16 cellular contexts compared by ENCODE assay signal in the genomic region with DNA sequence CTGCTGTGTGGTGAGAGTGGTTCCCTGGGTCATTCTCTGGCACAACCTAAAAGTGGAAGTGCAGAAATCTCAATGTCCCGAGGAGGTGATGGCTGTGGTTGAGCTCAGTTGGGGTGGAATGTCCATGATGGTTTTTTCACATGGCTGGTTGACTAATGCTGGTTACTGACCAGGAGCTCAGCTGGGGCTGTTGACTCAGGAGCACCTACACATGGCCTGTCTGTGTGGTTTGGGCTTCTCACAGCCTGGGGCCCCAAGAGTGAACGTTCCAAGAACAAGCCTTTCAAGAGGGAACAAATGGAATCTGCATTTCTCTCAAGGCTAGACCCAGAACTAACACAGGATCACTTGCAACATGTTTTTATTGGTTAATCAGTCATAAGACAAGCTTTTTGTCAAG. TPM values are rescaled to one million over a fixed set of nuclear protein-coding genes. Genes with fewer than 3 reads are reported as not detected.
DNase-seq lines count a peak whose midpoint lies in the region; ATAC-seq, FAIRE-seq and TF ChIP-seq lines count a peak whose summit lies in the region.
"Had no signal": no experiment of that assay in that cellular context is flagged by ENCODE, and none has a peak within 500 bp of the region (broad histone marks: within the 10 kb centered on the region; RNA-seq: fewer than 3 reads in every experiment).

No MANE protein-coding gene starts in this region.

- TF ChIP-seq EP300 in HepG2 (IDR thresholded peaks at IDR 0.05; ENCODE audit: low read depth in 2 of 2, low read length in 2 of 2) (0 out of 4 replicates have a peak, but pooled peaks of 1 of the 2 experiments have one; percentile 9), HepG2 (CRISPR knock-in tag; IDR thresholded peaks at IDR 0.05; ENCODE audit: borderline replicate concordance) (no peak), sigmoid colon (IDR thresholded peaks at IDR 0.05) (no peak), ovary (IDR thresholded peaks at IDR 0.05) (no peak)

- ATAC-seq in HepG2 (peak; percentile 18), right lobe of liver (no peak), left lobe of liver (no peak)
- ATAC-seq: stimulated activated memory B cell treated with anti-CD40 and anti-IgM and Interleukin-4, amounts not matched to agents 10 μg/mL and 1 μg/mL and 100 μg/mL, for 72 hours had no signal

- no peaks in the 10 kb centered on the region for H3K27me3 Mint-ChIP-seq in MCF 10A (ENCODE audit: insufficient read depth, unreplicated experiment)

- peak overlapping the region; percentile 27 for H3K27ac ChIP-seq in HepG2 (ENCODE audit: extremely low read length, insufficient read depth, low read length)
- H3K27ac ChIP-seq in right lobe of liver = no peak overlapping the region
- H3K27ac ChIP-seq in mesodermal cell (ENCODE audit: low read depth, low read length, severe bottlenecking) = peak overlapping the region; percentile 53
- H3K27ac ChIP-seq in sigmoid colon = no peak overlapping the region
- H3K27ac ChIP-seq in ovary = no peak overlapping the region

- H3K9me3 ChIP-seq in HepG2 (ENCODE audit: low read length) (no peaks in the 10 kb centered on the region), right lobe of liver (no peaks in the 10 kb centered on the region), mesodermal cell (ENCODE audit: control insufficient read depth, low read length) (no peaks in the 10 kb centered on the region), sigmoid colon (no peaks in the 10 kb centered on the region), ovary (no peaks in the 10 kb centered on the region)

- peak; percentile 64 for FAIRE-seq in HepG2 (lab: Jason Lieb, UNC)

- H3K4me3 ChIP-seq in HepG2 (replicated peaks in 1 of 3; ENCODE audit: insufficient read depth in 1 of 3, low read depth in 2 of 3, low read length in 3 of 3) (peak overlapping the region; percentile 30 to 64 (median 53)), right lobe of liver (no peak overlapping the region), mesodermal cell (ENCODE audit: extremely low read depth, insufficient read depth, low read length, poor library complexity, severe bottlenecking) (no peak overlapping the region), sigmoid colon (no peak overlapping the region), ovary (no peak overlapping the region)

- no peaks in the 10 kb centered on the region for H3K36me3 ChIP-seq in HepG2 (replicated peaks in 1 of 2; ENCODE audit: control insufficient read depth in 1 of 2, insufficient read depth in 2 of 2, low read length in 2 of 2)
- H3K36me3 ChIP-seq in right lobe of liver = no peaks in the 10 kb centered on the region
- H3K36me3 ChIP-seq in mesodermal cell (ENCODE audit: control insufficient read depth, insufficient read depth, low read length) = no peaks in the 10 kb centered on the region
- H3K36me3 ChIP-seq in sigmoid colon = no peaks in the 10 kb centered on the region
- no peaks in the 10 kb centered on the region for H3K36me3 ChIP-seq in ovary

- 0% methylated on average over 1 of the region's 2 CpGs for WGBS in HepG2 (ENCODE audit: low lambda C conversion rate)
- WGBS in right lobe of liver (ENCODE audit: insufficient coverage, low coverage, low lambda C conversion rate, missing lambda C conversion rate) = 67% methylated on average over 1 of the region's 2 CpGs
- 80 to 100% methylated on average over 1 of the region's 2 CpGs for WGBS in mesodermal cell (ENCODE audit: insufficient coverage in 2 of 2), 2 experiments
- WGBS in sigmoid colon, 2 donors = 83 to 87% methylated on average over 2 of the region's 2 CpGs
- 65 to 83% (median 71%) methylated on average over 2 of the region's 2 CpGs for WGBS in ovary, 3 donors

- H3K4me1 ChIP-seq in HepG2 (ENCODE audit: insufficient read depth, low read length) = peaks cover 54% of the 10 kb centered on the region
- peaks cover 0 to 7% (median 0%) of the 10 kb centered on the region in 4 donors for H3K4me1 ChIP-seq in right lobe of liver
- peaks cover 13% of the 10 kb centered on the region for H3K4me1 ChIP-seq in mesodermal cell (ENCODE audit: control insufficient read depth, insufficient read depth, low read length, poor library complexity, severe bottlenecking)
- H3K4me1 ChIP-seq in sigmoid colon = peaks cover 0 to 10% (median 4%) of the 10 kb centered on the region in 4 donors
- H3K4me1 ChIP-seq in ovary (ENCODE audit: insufficient read depth) = no peaks in the 10 kb centered on the region

- no peak for TF ChIP-seq RAD21 in HepG2 (CRISPR knock-in tag; IDR thresholded peaks at IDR 0.05)

- no peak for TF ChIP-seq POLR2A in HepG2 (IDR thresholded peaks at IDR 0.05; ENCODE audit: insufficient read depth in 1 of 2, low read depth in 2 of 2, low read length in 2 of 2)
- TF ChIP-seq POLR2A in right lobe of liver (IDR thresholded peaks at IDR 0.05) = no peak
- TF ChIP-seq POLR2A in sigmoid colon (IDR thresholded peaks at IDR 0.05) = no peak
- no peak for TF ChIP-seq POLR2A in ovary (IDR thresholded peaks at IDR 0.05)

- H3K9me3 Mint-ChIP-seq in MCF 10A (ENCODE audit: unreplicated experiment) = no peaks in the 10 kb centered on the region
- H3K9me3 Mint-ChIP-seq: activated CD4-positive, alpha-beta T cell treated with anti-CD3 and anti-CD28 coated beads, Interleukin-2, amount 10 ng/mL, durations not matched to agents 7 days and 5 days; stimulated activated memory B cell treated with anti-CD40 and anti-IgM and Interleukin-4, amounts not matched to agents 10 μg/mL and 1 μg/mL and 100 μg/mL, for 72 hours had no signal

- CTCF ChIA-PET in HepG2 (lab: Yijun Ruan, JAX; ENCODE audit: low intra/inter-chr PET ratio, low total read pairs) = no interaction called here
- CTCF ChIA-PET in MCF 10A (lab: Yijun Ruan, JAX) = interaction anchor here (0.8 to 1.5 kb wide), 4 partner anchors 52 to 213 kb away, joined by 3 to 6 read pairs (median 4); no protein-coding TSS in a partner anchor

- H3K4me2 ChIP-seq in HepG2 (ENCODE audit: low read depth, low read length) = peak overlapping the region; percentile 96

- H4K20me1 ChIP-seq in HepG2 (ENCODE audit: insufficient read depth, low read length) = no peaks in the 10 kb centered on the region

- peak overlapping the region; percentile 54 for H3K4me3 Mint-ChIP-seq in MCF 10A (ENCODE audit: unreplicated experiment)
- H3K4me3 Mint-ChIP-seq: activated CD4-positive, alpha-beta T cell treated with anti-CD3 and anti-CD28 coated beads, Interleukin-2, amount 10 ng/mL, durations not matched to agents 7 days and 5 days; stimulated activated memory B cell treated with anti-CD40 and anti-IgM and Interleukin-4, amounts not matched to agents 10 μg/mL and 1 μg/mL and 100 μg/mL, for 72 hours had no signal

- DNase-seq in HepG2 (ENCODE audit: low spot score) (peak; percentile 35), right lobe of liver (no peak), MCF 10A (ENCODE audit: unreplicated experiment) (peak; percentile 90), sigmoid colon (no peak), left lobe of liver (ENCODE audit: low spot score) (no peak), ovary (no peak), T-helper 2 cell (no peak)
- DNase-seq: 8988T; activated CD4-positive, alpha-beta T cell treated with anti-CD3 and anti-CD28 coated beads, Interleukin-2, amount 10 ng/mL, durations not matched to agents 7 days and 5 days; activated T-cell treated with anti-CD3 and anti-CD28 coated beads, Interleukin-2, amount 50 U/mL, for 48 hours; HCEC 1CT; NCI-H1930; NCI-H748 treated with DMSO at 0.1 percent for 48 hours had no signal

- POLR2A ChIA-PET in HepG2 (lab: Yijun Ruan, JAX) (interaction anchor here (1.0 to 1.6 kb wide), 2 partner anchors 12 to 61 kb away, joined by 4 read pairs; no protein-coding TSS in a partner anchor), MCF 10A (lab: Yijun Ruan, JAX) (interaction anchor here (0.6 to 1.5 kb wide), 6 partner anchors 17 to 110 kb away, joined by 3 to 8 read pairs (median 3); no protein-coding TSS in a partner anchor)

- H3K27ac Mint-ChIP-seq in MCF 10A (ENCODE audit: low read depth, unreplicated experiment) = peak overlapping the region; percentile 16
- H3K27ac Mint-ChIP-seq: activated CD4-positive, alpha-beta T cell treated with anti-CD3 and anti-CD28 coated beads, Interleukin-2, amount 10 ng/mL, durations not matched to agents 7 days and 5 days; stimulated activated memory B cell treated with anti-CD40 and anti-IgM and Interleukin-4, amounts not matched to agents 10 μg/mL and 1 μg/mL and 100 μg/mL, for 72 hours had no signal

- no peaks in the 10 kb centered on the region for H3K36me3 Mint-ChIP-seq in MCF 10A (ENCODE audit: insufficient read depth, unreplicated experiment)
- H3K36me3 Mint-ChIP-seq: stimulated activated memory B cell treated with anti-CD40 and anti-IgM and Interleukin-4, amounts not matched to agents 10 μg/mL and 1 μg/mL and 100 μg/mL, for 72 hours had no signal

- in situ Hi-C loops in HepG2 (cut with HindIII; ENCODE audit: extremely low pct_ligation_motif_present, low pct_unique_long_range_greater_than_20kb) = no loop called here

- no peak overlapping the region for H2AFZ ChIP-seq in HepG2 (ENCODE audit: low read length)

- peaks cover 34% of the 10 kb centered on the region for H3K4me1 Mint-ChIP-seq in MCF 10A (ENCODE audit: insufficient read depth, unreplicated experiment)
- H3K4me1 Mint-ChIP-seq: activated CD4-positive, alpha-beta T cell treated with anti-CD3 and anti-CD28 coated beads, Interleukin-2, amount 10 ng/mL, durations not matched to agents 7 days and 5 days; stimulated activated memory B cell treated with anti-CD40 and anti-IgM and Interleukin-4, amounts not matched to agents 10 μg/mL and 1 μg/mL and 100 μg/mL, for 72 hours had no signal

- BruUV-seq in HepG2 (replicated peaks; lab: Mats Ljungman, UMichigan) = no TSS peak
- no TSS peak for BruUV-seq in MCF 10A (replicated peaks; lab: Mats Ljungman, UMichigan)

- H3K27me3 ChIP-seq in HepG2 (ENCODE audit: control insufficient read depth in 1 of 2, insufficient read depth in 2 of 2, low read length in 2 of 2) = no peaks in the 10 kb centered on the region; a peak in 1 of 5 replicates
- no peaks in the 10 kb centered on the region for H3K27me3 ChIP-seq in right lobe of liver
- H3K27me3 ChIP-seq in sigmoid colon = no peaks in the 10 kb centered on the region
- no peaks in the 10 kb centered on the region for H3K27me3 ChIP-seq in ovary

- H3K79me2 ChIP-seq in HepG2 (ENCODE audit: insufficient read depth, low read length) = no peaks in the 10 kb centered on the region

- peak overlapping the region; percentile 38 for H3K9ac ChIP-seq in HepG2 (ENCODE audit: insufficient read depth, low read depth, low read length)

- TF ChIP-seq CTCF in HepG2 (CRISPR knock-in tag; IDR thresholded peaks at IDR 0.05) = no peak
- TF ChIP-seq CTCF in right lobe of liver (IDR thresholded peaks at IDR 0.05) = no peak
- no peak for TF ChIP-seq CTCF in MCF 10A (IDR thresholded peaks at IDR 0.05; ENCODE audit: unreplicated experiment)
- TF ChIP-seq CTCF in sigmoid colon (IDR thresholded peaks at IDR 0.05) = no peak
- no peak for TF ChIP-seq CTCF in ovary (IDR thresholded peaks at IDR 0.05)

- intact Hi-C loops in HepG2 (cut with micrococcal nuclease; ENCODE audit: unreplicated experiment) = no loop called here
- intact Hi-C loops in right lobe of liver (cut with DNase I) = no loop called here
- intact Hi-C loops in MCF 10A (cut with micrococcal nuclease) = loop anchor here (2.0 kb wide), 1 partner anchor 95 kb away; no protein-coding TSS in a partner anchor
- intact Hi-C loops in sigmoid colon (cut with DNase I) = no loop called here
- intact Hi-C loops in ovary (cut with DNase I) = no loop called here

RNA-seq across cellular contexts. Expression of a gene that starts 6.5 kb away (rescaled TPM):
- total RNA-seq in HepG2 (2016; rRNA removed; fragmentation: Illumina TruSeq; extraction: Trizol) = 25.7 and 28.8 TPM in 2 replicates
- total RNA-seq in HepG2 (2016; cell fraction: cytosol; rRNA removed; fragmentation: Illumina TruSeq; extraction: Trizol; ENCODE audit: low read depth) = 8.0 and 8.5 TPM in 2 replicates
- total RNA-seq in HepG2 (2016; cell fraction: insoluble cytoplasmic fraction; rRNA removed; fragmentation: Illumina TruSeq; extraction: Trizol) = 25.9 and 29.8 TPM in 2 replicates
- 21.3 and 22.4 TPM in 2 replicates for total RNA-seq in HepG2 (2016; cell fraction: membrane; rRNA removed; fragmentation: Illumina TruSeq; extraction: Trizol)
- 17.2 and 19.3 TPM in 2 replicates for total RNA-seq in HepG2 (2016; cell fraction: nucleus; rRNA removed; fragmentation: Illumina TruSeq; extraction: Trizol)
- polyA plus RNA-seq in HepG2 (2011; rRNA removed) = 10.9 and 16.1 TPM in 2 replicates
- 8.1 and 12.4 TPM in 2 replicates for polyA plus RNA-seq in HepG2 (2011; cell fraction: cytosol; rRNA removed)
- 7.0 and 9.0 TPM in 2 replicates for polyA plus RNA-seq in HepG2 (2011; cell fraction: nucleus; rRNA removed)
- polyA plus RNA-seq in HepG2 (2012) = 5.0 and 7.0 TPM in 2 replicates
- polyA plus RNA-seq in HepG2 (2016; cell fraction: cytosol; fragmentation: Illumina TruSeq; extraction: Trizol; ENCODE audit: low read depth) = 4.5 and 5.1 TPM in 2 replicates
- polyA plus RNA-seq in HepG2 (2016; cell fraction: insoluble cytoplasmic fraction; fragmentation: Illumina TruSeq; extraction: Trizol; ENCODE audit: low read depth) = 23.3 and 29.4 TPM in 2 replicates
- polyA plus RNA-seq in HepG2 (2016; cell fraction: membrane; fragmentation: Illumina TruSeq; extraction: Trizol; ENCODE audit: low read depth) = 12.8 and 13.9 TPM in 2 replicates
- polyA plus RNA-seq in HepG2 (2016; cell fraction: nucleus; fragmentation: Illumina TruSeq; extraction: Trizol; ENCODE audit: insufficient read depth, low read depth) = 24.3 and 25.9 TPM in 2 replicates
- polyA minus RNA-seq in HepG2 (2011; rRNA and poly(A)+ RNA removed; ENCODE audit: low replicate concordance) = 40.6 TPM in 1 of 2 replicates, not detected in the other
- 11.2 and 15.2 TPM in 2 replicates for polyA minus RNA-seq in HepG2 (2011; cell fraction: cytosol; rRNA and poly(A)+ RNA removed)
- 13.4 and 15.2 TPM in 2 replicates for polyA minus RNA-seq in HepG2 (2011; cell fraction: nucleus; rRNA and poly(A)+ RNA removed)
- total RNA-seq in right lobe of liver = 1 to 10 TPM in 4 of 6 experiments, under 1 TPM in 2; 0.18 to 6.7 (median 1.3) TPM
- total RNA-seq in MCF 10A (2022) = 0.20 and 0.51 TPM in 2 replicates
- 1.7 TPM for polyA plus RNA-seq in mesodermal cell (2013, experiment 1 of 2)
- 1.7 TPM for polyA plus RNA-seq in mesodermal cell (2013, experiment 2 of 2)
- 1 to 10 TPM in 3 of 4 donors, not detected in 1; 1.7 to 2.4 (median 1.8) TPM for total RNA-seq in sigmoid colon
- polyA plus RNA-seq in sigmoid colon = 1 to 10 TPM in 1 of 3 donors, under 1 TPM in 2; 0.60 to 1.6 (median 0.66) TPM
- total RNA-seq in left lobe of liver = 2.4 TPM
- total RNA-seq in ovary = under 1 TPM in 6 of 7 donors, not detected in 1; 0.10 to 0.46 (median 0.19) TPM
- polyA plus RNA-seq in ovary = under 1 TPM; 0.05 to 0.83 TPM
- total RNA-seq: activated CD4-positive, alpha-beta T cell treated with anti-CD3 and anti-CD28 coated beads, Interleukin-2, amount 10 ng/mL, durations not matched to agents 7 days and 5 days; T-helper 2 cell treated with Interferon-gamma antibody and Interleukin-4, amounts not matched to agents 100 ng/mL and 5 ng/mL, for 36 hours had no signal

Comparison
In these comparisons a context has a peak if more than half of its experiments do, and no peak if none do; other contexts are left out.
1. DNase-seq: peak in HepG2 (single experiment) and MCF 10A (single experiment); none in right lobe of liver (0 of 3), sigmoid colon (single experiment), left lobe of liver (single experiment), ovary (0 of 5) and T-helper 2 cell (0 of 5).
2. H3K27ac ChIP-seq: peak in HepG2 (single experiment) and mesodermal cell (single experiment); none in right lobe of liver (0 of 3), sigmoid colon (0 of 4) and ovary (0 of 2).
3. H3K4me3 ChIP-seq: peak in HepG2 (3 of 3); none in right lobe of liver (0 of 3), mesodermal cell (single experiment), sigmoid colon (0 of 4) and ovary (single experiment).